32 cellular contexts compared by ENCODE assay signal in genomic region chr4:187432310-187432709, GRCh38.
"Had no signal": no experiment of that assay in that cellular context is flagged by ENCODE, and none has a peak within 500 bp of the region (broad histone marks: within the 10 kb centered on the region; RNA-seq: fewer than 3 reads in every experiment).

No MANE protein-coding gene starts in this region.

- H3K4me3 ChIP-seq: adrenal gland had no signal

- ATAC-seq: activated CD4-positive, alpha-beta T cell treated with anti-CD3 and anti-CD28 coated beads for 36 hours; activated CD8-positive, alpha-beta memory T cell treated with anti-CD3 and anti-CD28 coated beads, Interleukin-2, amount 10 ng/mL, durations not matched to agents 7 days and 5 days; activated CD8-positive, alpha-beta T cell treated with anti-CD3 and anti-CD28 coated beads, Interleukin-2, amount 10 ng/mL, durations not matched to agents 7 days and 5 days; activated naive CD8-positive, alpha-beta T cell treated with anti-CD3 and anti-CD28 coated beads, Interleukin-2, amount 50 U/mL, for 24 hours had no signal

- H3K36me3 Mint-ChIP-seq: activated CD4-positive, alpha-beta memory T cell treated with anti-CD3 and anti-CD28 coated beads for 36 hours; activated CD8-positive, alpha-beta memory T cell treated with anti-CD3 and anti-CD28 coated beads, Interleukin-2, amount 10 ng/mL, durations not matched to agents 7 days and 5 days; activated naive CD4-positive, alpha-beta T cell treated with anti-CD3 and anti-CD28 coated beads, Interleukin-2, amount 50 U/mL, for 24 hours; activated naive CD8-positive, alpha-beta T cell treated with anti-CD3 and anti-CD28 coated beads for 36 hours; brain had no signal

- H3K27ac Mint-ChIP-seq: activated CD4-positive, alpha-beta memory T cell treated with anti-CD3 and anti-CD28 coated beads for 36 hours; activated CD4-positive, alpha-beta T cell treated with anti-CD3 and anti-CD28 coated beads for 36 hours; activated CD4-positive, alpha-beta T cell treated with anti-CD3 and anti-CD28 coated beads, Interleukin-2, amount 10 ng/mL, durations not matched to agents 24 days and 14 days; activated CD8-positive, alpha-beta memory T cell treated with anti-CD3 and anti-CD28 coated beads, Interleukin-2, amount 10 ng/mL, durations not matched to agents 7 days and 5 days; activated CD8-positive, alpha-beta T cell treated with anti-CD3 and anti-CD28 coated beads, Interleukin-2, amount 10 ng/mL, durations not matched to agents 7 days and 5 days; activated naive CD4-positive, alpha-beta T cell treated with anti-CD3 and anti-CD28 coated beads for 36 hours; activated naive CD4-positive, alpha-beta T cell treated with anti-CD3 and anti-CD28 coated beads, Interleukin-2, amount 50 U/mL, for 24 hours; activated naive CD8-positive, alpha-beta T cell treated with anti-CD3 and anti-CD28 coated beads for 36 hours; activated naive CD8-positive, alpha-beta T cell treated with anti-CD3 and anti-CD28 coated beads, Interleukin-2, amount 50 U/mL, for 24 hours; activated T-helper 1 cell treated with anti-CD3 and anti-CD28 coated beads, Interleukin-12 subunit alpha, Interleukin-12 subunit beta, Interleukin-2, Interleukin-4 antibody, amounts not matched to agents 30 ng/mL and 10 ng/mL and 1 ng/mL, durations not matched to agents 14 hours and 24 hours and 36 hours; activated T-helper 2 cell treated with anti-CD3 and anti-CD28 coated beads, Interferon-gamma antibody, Interleukin-2, Interleukin-4, amounts not matched to agents 10 μg/mL and 5 μg/mL and 100 μg/mL, durations not matched to agents 14 hours and 24 hours and 36 hours; brain had no signal

- H3K4me3 Mint-ChIP-seq: activated CD4-positive, alpha-beta memory T cell treated with anti-CD3 and anti-CD28 coated beads for 36 hours; activated CD4-positive, alpha-beta T cell treated with anti-CD3 and anti-CD28 coated beads for 36 hours; activated CD4-positive, alpha-beta T cell treated with anti-CD3 and anti-CD28 coated beads, Interleukin-2, amount 10 ng/mL, durations not matched to agents 24 days and 14 days; activated CD8-positive, alpha-beta memory T cell treated with anti-CD3 and anti-CD28 coated beads, Interleukin-2, amount 10 ng/mL, durations not matched to agents 7 days and 5 days; activated CD8-positive, alpha-beta T cell treated with anti-CD3 and anti-CD28 coated beads, Interleukin-2, amount 10 ng/mL, durations not matched to agents 7 days and 5 days; activated naive CD4-positive, alpha-beta T cell treated with anti-CD3 and anti-CD28 coated beads for 36 hours; activated naive CD4-positive, alpha-beta T cell treated with anti-CD3 and anti-CD28 coated beads, Interleukin-2, amount 50 U/mL, for 24 hours; activated naive CD8-positive, alpha-beta T cell treated with anti-CD3 and anti-CD28 coated beads for 36 hours; activated naive CD8-positive, alpha-beta T cell treated with anti-CD3 and anti-CD28 coated beads, Interleukin-2, amount 50 U/mL, for 24 hours; activated T-helper 1 cell treated with anti-CD3 and anti-CD28 coated beads, Interleukin-12 subunit alpha, Interleukin-12 subunit beta, Interleukin-2, Interleukin-4 antibody, amounts not matched to agents 30 ng/mL and 10 ng/mL and 1 ng/mL, durations not matched to agents 14 hours and 24 hours and 36 hours; brain had no signal

- H3K9me3 ChIP-seq: adrenal gland had no signal

- H3K4me1 Mint-ChIP-seq: activated CD4-positive, alpha-beta T cell treated with anti-CD3 and anti-CD28 coated beads for 36 hours; activated CD4-positive, alpha-beta T cell treated with anti-CD3 and anti-CD28 coated beads, Interleukin-2, amount 10 ng/mL, durations not matched to agents 24 days and 14 days; activated CD8-positive, alpha-beta memory T cell treated with anti-CD3 and anti-CD28 coated beads, Interleukin-2, amount 10 ng/mL, durations not matched to agents 7 days and 5 days; activated naive CD4-positive, alpha-beta T cell treated with anti-CD3 and anti-CD28 coated beads, Interleukin-2, amount 50 U/mL, for 24 hours; activated naive CD8-positive, alpha-beta T cell treated with anti-CD3 and anti-CD28 coated beads for 36 hours; activated naive CD8-positive, alpha-beta T cell treated with anti-CD3 and anti-CD28 coated beads, Interleukin-2, amount 50 U/mL, for 24 hours; brain had no signal

- FAIRE-seq: colon, endometrium, endothelial cell of umbilical vein, frontal cortex had no signal

- H3K27me3 Mint-ChIP-seq: activated CD4-positive, alpha-beta memory T cell treated with anti-CD3 and anti-CD28 coated beads for 36 hours; activated CD4-positive, alpha-beta T cell treated with anti-CD3 and anti-CD28 coated beads for 36 hours; activated CD4-positive, alpha-beta T cell treated with anti-CD3 and anti-CD28 coated beads, Interleukin-2, amount 10 ng/mL, durations not matched to agents 24 days and 14 days; activated CD8-positive, alpha-beta memory T cell treated with anti-CD3 and anti-CD28 coated beads, Interleukin-2, amount 10 ng/mL, durations not matched to agents 7 days and 5 days; activated naive CD4-positive, alpha-beta T cell treated with anti-CD3 and anti-CD28 coated beads, Interleukin-2, amount 50 U/mL, for 24 hours; activated naive CD8-positive, alpha-beta T cell treated with anti-CD3 and anti-CD28 coated beads for 36 hours; activated naive CD8-positive, alpha-beta T cell treated with anti-CD3 and anti-CD28 coated beads, Interleukin-2, amount 50 U/mL, for 24 hours; brain had no signal

- H3K27me3 ChIP-seq: adrenal gland had no signal

- H3K36me3 ChIP-seq: adrenal gland had no signal

- H3K27ac ChIP-seq: adrenal gland, epithelial cell of prostate had no signal

- DNase-seq: activated CD4-positive, alpha-beta memory T cell treated with anti-CD3 and anti-CD28 coated beads for 36 hours; activated CD4-positive, alpha-beta T cell treated with anti-CD3 and anti-CD28 coated beads for 36 hours; activated CD4-positive, alpha-beta T cell treated with anti-CD3 and anti-CD28 coated beads, Interleukin-2, amount 10 ng/mL, durations not matched to agents 24 days and 14 days; activated CD4-positive, CD25-positive, alpha-beta regulatory T cell; activated CD4-positive, CD25-positive, alpha-beta regulatory T cell treated with anti-CD3 and anti-CD28 coated beads, Interleukin-2, amount 50 U/mL, for 72 hours; activated CD8-positive, alpha-beta memory T cell treated with anti-CD3 and anti-CD28 coated beads, Interleukin-2, amount 10 ng/mL, durations not matched to agents 7 days and 5 days; activated CD8-positive, alpha-beta memory T cell treated with anti-CD3 and anti-CD28 coated beads, Interleukin-2, amount 50 U/mL, for 4 hours; activated CD8-positive, alpha-beta T cell treated with anti-CD3 and anti-CD28 coated beads, Interleukin-2, amount 10 ng/mL, durations not matched to agents 7 days and 5 days; activated effector memory CD4-positive, alpha-beta T cell treated with anti-CD3 and anti-CD28 coated beads, Interleukin-2, amount 50 U/mL, for 16 hours; activated naive CD4-positive, alpha-beta T cell treated with anti-CD3 and anti-CD28 coated beads for 36 hours; activated naive CD8-positive, alpha-beta T cell treated with anti-CD3 and anti-CD28 coated beads for 36 hours; activated naive CD8-positive, alpha-beta T cell treated with anti-CD3 and anti-CD28 coated beads, Interleukin-2, amount 50 U/mL, for 24 hours; activated T-cell treated with anti-CD3 and anti-CD28 coated beads, Interleukin-2, amount 50 U/mL, for 1 hour; activated T-cell treated with anti-CD3 and anti-CD28 coated beads, Interleukin-2, amount 50 U/mL, for 48 hours; adrenal gland; amygdala; aorta; caudate nucleus; cortex of kidney; dermis blood vessel endothelial cell; effector CD4-positive, alpha-beta T cell; foreskin fibroblast; T-helper 2 cell had no signal

- H3K4me1 ChIP-seq: adrenal gland had no signal
